In genomic region chr6:55898342-55898741, GRCh38 we compare ENCODE assay signal across 22 cellular contexts. TPM values are rescaled to one million over a fixed set of nuclear protein-coding genes. Genes with fewer than 3 reads are reported as not detected.
DNase-seq lines count a peak whose midpoint lies in the region; TF ChIP-seq lines count a peak whose summit lies in the region.
"Had no signal": no experiment of that assay in that cellular context is flagged by ENCODE, and none has a peak within 500 bp of the region (broad histone marks: within the 10 kb centered on the region; RNA-seq: fewer than 3 reads in every experiment).

No MANE protein-coding gene starts in this region.

- no peaks in the 10 kb centered on the region for H3K27me3 Mint-ChIP-seq in mesothelial cell of epicardium (ENCODE audit: low read depth)
- H3K27me3 Mint-ChIP-seq: activated B cell treated with CpG ODN at 0.5 μM for 24 hours; CD4-positive, CD25-positive, alpha-beta regulatory T cell had no signal

- POLR2A ChIA-PET in OCI-LY7 (lab: Charles Lee) = no interaction called here

- H3K27ac Mint-ChIP-seq in mesothelial cell of epicardium = no peak overlapping the region
- H3K27ac Mint-ChIP-seq: activated B cell treated with CpG ODN at 0.5 μM for 24 hours; CD4-positive, CD25-positive, alpha-beta regulatory T cell; nephron progenitor cell had no signal

- H3K9me3 Mint-ChIP-seq in mesothelial cell of epicardium = peaks cover 10% of the 10 kb centered on the region

- DNase-seq in ACHN = peak; percentile 56
- DNase-seq in HS-5 (ENCODE audit: low read depth) = peak; percentile 68
- DNase-seq in amniotic epithelial cell (ENCODE audit: low read depth) = peak; percentile 54
- DNase-seq in hepatic stellate cell (ENCODE audit: low spot score) = peak; percentile 5
- no peak for DNase-seq in NCI-H1092 (lab: John Stamatoyannopoulos, UW)
- no peak for DNase-seq in mesothelial cell of epicardium (ENCODE audit: low spot score in 2 of 2, unreplicated experiment in 2 of 2)
- DNase-seq in DMS 273 (lab: John Stamatoyannopoulos, UW; ENCODE audit: unreplicated experiment) = no peak
- no peak for DNase-seq in OCI-LY7 (ENCODE audit: low spot score)
- DNase-seq: activated B cell treated with CpG ODN at 0.5 μM for 24 hours; activated CD4-positive, alpha-beta T cell treated with anti-CD3 and anti-CD28 coated beads, Interleukin-2, amount 50 U/mL, for 48 hours; activated effector memory CD4-positive, alpha-beta T cell treated with anti-CD3 and anti-CD28 coated beads, Interleukin-2, amount 50 U/mL, for 16 hours; CD4-positive, CD25-positive, alpha-beta regulatory T cell; GF-D8; heart right ventricle; left ventricle myocardium inferior; NCI-H1105; NCI-H524; nephron progenitor cell; T1000 had no signal

- H3K9me2 ChIP-seq in OCI-LY7 (ENCODE audit: insufficient read depth, low read length) = no peaks in the 10 kb centered on the region

- no peaks in the 10 kb centered on the region for H3K36me3 Mint-ChIP-seq in mesothelial cell of epicardium
- H3K36me3 Mint-ChIP-seq: CD4-positive, CD25-positive, alpha-beta regulatory T cell had no signal

- no TSS peak for BruUV-seq in OCI-LY7 (replicated peaks; lab: Mats Ljungman, UMichigan)

- no peak overlapping the region for H3K4me3 ChIP-seq in OCI-LY7 (ENCODE audit: low read depth, low read length, poor library complexity, severe bottlenecking)
- H3K4me3 ChIP-seq: breast epithelium, heart right ventricle, left ventricle myocardium inferior had no signal

- no peaks in the 10 kb centered on the region for H3K79me2 ChIP-seq in OCI-LY7 (ENCODE audit: insufficient read depth, low read depth, low read length)
- H3K79me2 ChIP-seq: parathyroid adenoma had no signal

- no peak overlapping the region for H3K4me2 ChIP-seq in OCI-LY7 (ENCODE audit: low read length)

- in situ Hi-C loops in ACHN (cut with HindIII; ENCODE audit: low pct_ligation_motif_present, low pct_unique_long_range_greater_than_20kb, low sequenced_read_pairs) = no loop called here

- no peak overlapping the region for H2AFZ ChIP-seq in OCI-LY7 (ENCODE audit: low read length)

- TF ChIP-seq CTCF in mesothelial cell of epicardium (IDR thresholded peaks at IDR 0.05; ENCODE audit: unreplicated experiment) = no peak
- TF ChIP-seq CTCF in OCI-LY7 (conservative IDR thresholded peaks at IDR 0.05; ENCODE audit: low read length) = no peak

- H3K36me3 ChIP-seq in OCI-LY7 (ENCODE audit: insufficient read depth, low read length) = no peaks in the 10 kb centered on the region
- H3K36me3 ChIP-seq: breast epithelium, heart right ventricle, left ventricle myocardium inferior had no signal

- CTCF ChIA-PET in OCI-LY7 (lab: Charles Lee; ENCODE audit: unreplicated experiment) = no interaction called here

- intact Hi-C loops in OCI-LY7 (cut with micrococcal nuclease; ENCODE audit: unreplicated experiment) = no loop called here

- no peaks in the 10 kb centered on the region for H4K20me1 ChIP-seq in OCI-LY7 (ENCODE audit: insufficient read depth, low read length)

- H3K4me1 Mint-ChIP-seq in mesothelial cell of epicardium = peaks cover 26% of the 10 kb centered on the region
- H3K4me1 Mint-ChIP-seq: activated B cell treated with CpG ODN at 0.5 μM for 24 hours; CD4-positive, CD25-positive, alpha-beta regulatory T cell had no signal

- H3K4me3 Mint-ChIP-seq in mesothelial cell of epicardium = no peak overlapping the region
- H3K4me3 Mint-ChIP-seq: activated B cell treated with CpG ODN at 0.5 μM for 24 hours; CD4-positive, CD25-positive, alpha-beta regulatory T cell; nephron progenitor cell had no signal

- no peak overlapping the region for H3K27ac ChIP-seq in OCI-LY7 (ENCODE audit: low read depth, low read length, poor library complexity, severe bottlenecking)
- H3K27ac ChIP-seq: breast epithelium, heart right ventricle, left ventricle myocardium inferior, parathyroid adenoma had no signal

- no peaks in the 10 kb centered on the region for H3K9me3 ChIP-seq in OCI-LY7 (ENCODE audit: low read length)
- H3K9me3 ChIP-seq: breast epithelium, heart right ventricle, left ventricle myocardium inferior had no signal

- no peaks in the 10 kb centered on the region for H3K4me1 ChIP-seq in OCI-LY7 (ENCODE audit: insufficient read depth, low read length, poor library complexity, severe bottlenecking)
- H3K4me1 ChIP-seq: breast epithelium, heart right ventricle, left ventricle myocardium inferior, parathyroid adenoma had no signal

RNA-seq across cellular contexts. Expression of gene BMP5, which starts 23.0 kb away (rescaled TPM):
- total RNA-seq in mesothelial cell of epicardium (3.9 to 5.0 TPM (median 4.9 TPM) in 3 replicates), OCI-LY7 (2022) (not detected in 2 replicates)
- total RNA-seq in OCI-LY7 (2014; rRNA removed; shearing (Covaris generic)) = not detected in 2 replicates
- total RNA-seq: activated B cell treated with CpG ODN at 0.5 μM for 24 hours; CD4-positive, CD25-positive, alpha-beta regulatory T cell; mononuclear cell had no signal

Comparison
In these comparisons a context has a peak if more than half of its experiments do, and no peak if none do; other contexts are left out.
1. DNase-seq: peak in ACHN (single experiment), HS-5 (single experiment), amniotic epithelial cell (single experiment) and hepatic stellate cell (single experiment); none in NCI-H1092 (single experiment), mesothelial cell of epicardium (0 of 2), DMS 273 (single experiment) and OCI-LY7 (single experiment).